12 cellular contexts compared by ENCODE assay signal in the genomic region with DNA sequence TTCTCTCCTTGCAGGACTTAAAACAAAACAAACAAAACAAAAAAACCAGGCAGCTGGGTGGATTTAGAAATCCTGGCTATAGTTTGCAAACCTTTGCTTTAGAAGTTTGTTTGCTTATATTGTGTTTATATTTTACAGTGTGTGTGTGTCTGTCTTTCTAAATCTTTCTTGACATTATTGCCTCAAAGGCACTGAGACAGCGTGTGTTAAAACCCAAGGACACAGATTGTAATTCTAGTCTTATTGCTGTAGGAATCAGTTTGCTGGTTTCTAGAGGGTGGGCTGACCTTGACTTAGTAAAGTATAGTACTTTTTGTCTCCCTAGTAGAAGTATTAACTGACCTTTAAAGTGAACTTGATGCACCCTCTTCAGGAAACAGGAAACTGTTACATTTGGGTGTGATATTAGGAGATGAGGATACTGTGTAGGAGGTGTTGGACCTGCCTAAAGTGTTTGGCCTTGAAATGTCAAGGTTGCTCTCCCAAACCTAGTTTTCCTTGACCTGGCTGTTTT.
A peak's percentile ranks its signal among the peaks of the same experiment; 100 is the strongest.
DNase-seq lines count a peak whose midpoint lies in the region; ATAC-seq and TF ChIP-seq lines count a peak whose summit lies in the region.
"Had no signal": no experiment of that assay in that cellular context is flagged by ENCODE, and none has a peak within 500 bp of the region (broad histone marks: within the 10 kb centered on the region; RNA-seq: fewer than 3 reads in every experiment).

No MANE protein-coding gene starts in this region.

- peaks cover 5% of the 10 kb centered on the region; the same call in 1 of the 3 replicates for H3K36me3 Mint-ChIP-seq in GM23338 (ENCODE audit: low read depth)

- TF ChIP-seq CTCF in A673 (conservative IDR thresholded peaks at IDR 0.05; ENCODE audit: low read depth, low read length) (no peak), GM23338 (conservative IDR thresholded peaks at IDR 0.05; ENCODE audit: low read depth in 2 of 2) (no peak), left ventricle myocardium inferior (IDR thresholded peaks at IDR 0.05; ENCODE audit: borderline replicate concordance) (no peak)

- H3K27me3 Mint-ChIP-seq in GM23338 (ENCODE audit: insufficient read depth, low read depth, poor library complexity): no peaks in the 10 kb centered on the region

- H3F3A ChIP-seq in GM23338 (replicated peaks; ENCODE audit: low read depth): no peaks in the 10 kb centered on the region

- H3K4me3 Mint-ChIP-seq in GM23338: no peak overlapping the region

- DNase-seq in A673 (ENCODE audit: low spot score): no peak
- DNase-seq in GM23338 (ENCODE audit: low spot score): no peak
- DNase-seq in left ventricle myocardium inferior: no peak
- DNase-seq in posterior cingulate gyrus: no peak
- no peak for DNase-seq in T1000 (lab: John Stamatoyannopoulos, UW)
- no peak for DNase-seq in head of caudate nucleus
- DNase-seq: adrenal gland; effector memory CD4-positive, alpha-beta T cell; NCI-H446 had no signal

- H3K27ac ChIP-seq in A673 (ENCODE audit: low read depth, low read length, poor library complexity, severe bottlenecking): peak overlapping the region; percentile 12
- no peak overlapping the region for H3K27ac ChIP-seq in GM23338 (ENCODE audit: low read depth)
- H3K27ac ChIP-seq in left ventricle myocardium inferior (replicated peaks): peak overlapping the region; percentile 21
- H3K27ac ChIP-seq: adrenal gland, thoracic aorta had no signal

- no peaks in the 10 kb centered on the region; the same call in 1 of the 2 replicates for H4K20me1 ChIP-seq in GM23338 (replicated peaks; ENCODE audit: insufficient read depth)

- POLR2A ChIA-PET in A673 (lab: Charles Lee; ENCODE audit: low non-redundant PET): no interaction called here

- CTCF ChIA-PET in A673 (lab: Charles Lee): no interaction called here

- H3K36me3 ChIP-seq in A673 (ENCODE audit: insufficient read depth, low read length, poor library complexity, severe bottlenecking) (peaks cover 13% of the 10 kb centered on the region), GM23338 (ENCODE audit: insufficient read depth) (no peaks in the 10 kb centered on the region), left ventricle myocardium inferior (no peaks in the 10 kb centered on the region)
- H3K36me3 ChIP-seq: adrenal gland, thoracic aorta had no signal

- no peaks in the 10 kb centered on the region for H3K9me3 Mint-ChIP-seq in GM23338

- no peak overlapping the region for H3K4me3 ChIP-seq in A673 (ENCODE audit: low read depth, low read length, poor library complexity, severe bottlenecking)
- no peak overlapping the region for H3K4me3 ChIP-seq in GM23338
- peak overlapping the region; percentile 1 for H3K4me3 ChIP-seq in left ventricle myocardium inferior
- H3K4me3 ChIP-seq: adrenal gland, thoracic aorta had no signal

- H2AFZ ChIP-seq in GM23338: no peak overlapping the region

- H3K27ac Mint-ChIP-seq in GM23338: peak overlapping the region; percentile 61

- ATAC-seq in GM23338 (no peak), SK-N-SH treated with all-trans-retinoic acid at 6 μM for 48 hours (peak; percentile 39; the same call in 1 of the 3 replicates), HG02938 (IDR thresholded peaks at IDR 0.05; ENCODE audit: unreplicated experiment) (no peak)

- no peak overlapping the region for H3K4me2 ChIP-seq in GM23338

- no peaks in the 10 kb centered on the region for H3K27me3 ChIP-seq in A673 (replicated peaks; ENCODE audit: insufficient read depth, low read depth, low read length, poor library complexity)
- no peaks in the 10 kb centered on the region for H3K27me3 ChIP-seq in GM23338 (ENCODE audit: insufficient read depth)
- no peaks in the 10 kb centered on the region for H3K27me3 ChIP-seq in left ventricle myocardium inferior (ENCODE audit: low read depth)
- H3K27me3 ChIP-seq: adrenal gland had no signal

- no peaks in the 10 kb centered on the region for H3K9me2 ChIP-seq in GM23338 (ENCODE audit: insufficient read depth)

- H3K4me1 ChIP-seq in A673 (ENCODE audit: insufficient read depth, low read length, poor library complexity, severe bottlenecking) (peaks cover 56% of the 10 kb centered on the region), GM23338 (ENCODE audit: insufficient read depth) (peaks cover 30% of the 10 kb centered on the region), left ventricle myocardium inferior (peaks cover 55% of the 10 kb centered on the region)

- H3K79me2 ChIP-seq in GM23338 (replicated peaks; ENCODE audit: insufficient read depth): peaks cover 89% of the 10 kb centered on the region

- intact Hi-C loops in A673 (cut with micrococcal nuclease; ENCODE audit: unreplicated experiment) (loop anchor here (5.0 kb wide), 1 partner anchor 172 kb away; no protein-coding TSS in a partner anchor), left ventricle myocardium inferior (cut with micrococcal nuclease) (no loop called here), posterior cingulate gyrus (cut with DNase I) (no loop called here), head of caudate nucleus (cut with DNase I) (no loop called here)

- H3K9me3 ChIP-seq in A673 (ENCODE audit: low read depth, low read length, poor library complexity, severe bottlenecking): no peaks in the 10 kb centered on the region
- H3K9me3 ChIP-seq in left ventricle myocardium inferior (replicated peaks): no peaks in the 10 kb centered on the region
- H3K9me3 ChIP-seq: adrenal gland, thoracic aorta had no signal

- H3K4me1 Mint-ChIP-seq in GM23338: peaks cover 30% of the 10 kb centered on the region

- no TSS peak for BruUV-seq in A673 (replicated peaks; lab: Mats Ljungman, UMichigan)

TF ChIP-seq in GM23338, 12 proteins besides CTCF, POLR2A, EP300 and RAD21 (continues in another document):
- TF ChIP-seq ZNF331 (CRISPR knock-in tag; IDR thresholded peaks at IDR 0.05; ENCODE audit: low read depth): no peak
- no peak for TF ChIP-seq CREB1 (CRISPR knock-in tag; IDR thresholded peaks at IDR 0.05; ENCODE audit: low read depth)
- no peak for TF ChIP-seq NANOG (IDR thresholded peaks at IDR 0.05; ENCODE audit: borderline replicate concordance)
- TF ChIP-seq EZH2phosphoT487 (IDR thresholded peaks at IDR 0.05; ENCODE audit: unreplicated experiment): no peak
- TF ChIP-seq EZH2 (IDR thresholded peaks at IDR 0.05; ENCODE audit: low read depth, unreplicated experiment): no peak
- no peak for TF ChIP-seq JUNB (IDR thresholded peaks at IDR 0.05; ENCODE audit: unreplicated experiment)

TF ChIP-seq in SK-N-SH treated with all-trans-retinoic acid at 6 μM for 48 hours, 23 proteins besides CTCF, POLR2A, EP300 and RAD21:
- TF ChIP-seq ZFP3 (CRISPR knock-in tag; IDR thresholded peaks at IDR 0.05) (no peak), ARNTL (CRISPR knock-in tag; IDR thresholded peaks at IDR 0.05; ENCODE audit: borderline replicate concordance, low read depth) (no peak), ZFP30 (CRISPR knock-in tag; IDR thresholded peaks at IDR 0.05) (no peak), ISL1 (CRISPR knock-in tag; IDR thresholded peaks at IDR 0.05) (no peak), ZC3H10 (CRISPR knock-in tag; IDR thresholded peaks at IDR 0.05) (no peak), GLIS3 (CRISPR knock-in tag; IDR thresholded peaks at IDR 0.05) (no peak), SNAI2 (CRISPR knock-in tag; IDR thresholded peaks at IDR 0.05) (no peak), ESRRG (CRISPR knock-in tag; IDR thresholded peaks at IDR 0.05) (no peak), CSDC2 (CRISPR knock-in tag; IDR thresholded peaks at IDR 0.05) (no peak), PPARA (CRISPR knock-in tag; IDR thresholded peaks at IDR 0.05; ENCODE audit: borderline replicate concordance) (no peak), CREB5 (CRISPR knock-in tag; IDR thresholded peaks at IDR 0.05; ENCODE audit: low read depth) (no peak), BACH2 (CRISPR knock-in tag; IDR thresholded peaks at IDR 0.05; ENCODE audit: borderline replicate concordance) (no peak), ZNF70 (CRISPR knock-in tag; IDR thresholded peaks at IDR 0.05) (no peak), OSR1 (CRISPR knock-in tag; IDR thresholded peaks at IDR 0.05) (no peak)
- TF ChIP-seq, protein P1, sequence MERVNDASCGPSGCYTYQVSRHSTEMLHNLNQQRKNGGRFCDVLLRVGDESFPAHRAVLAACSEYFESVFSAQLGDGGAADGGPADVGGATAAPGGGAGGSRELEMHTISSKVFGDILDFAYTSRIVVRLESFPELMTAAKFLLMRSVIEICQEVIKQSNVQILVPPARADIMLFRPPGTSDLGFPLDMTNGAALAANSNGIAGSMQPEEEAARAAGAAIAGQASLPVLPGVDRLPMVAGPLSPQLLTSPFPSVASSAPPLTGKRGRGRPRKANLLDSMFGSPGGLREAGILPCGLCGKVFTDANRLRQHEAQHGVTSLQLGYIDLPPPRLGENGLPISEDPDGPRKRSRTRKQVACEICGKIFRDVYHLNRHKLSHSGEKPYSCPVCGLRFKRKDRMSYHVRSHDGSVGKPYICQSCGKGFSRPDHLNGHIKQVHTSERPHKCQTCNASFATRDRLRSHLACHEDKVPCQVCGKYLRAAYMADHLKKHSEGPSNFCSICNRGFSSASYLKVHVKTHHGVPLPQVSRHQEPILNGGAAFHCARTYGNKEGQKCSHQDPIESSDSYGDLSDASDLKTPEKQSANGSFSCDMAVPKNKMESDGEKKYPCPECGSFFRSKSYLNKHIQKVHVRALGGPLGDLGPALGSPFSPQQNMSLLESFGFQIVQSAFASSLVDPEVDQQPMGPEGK (CRISPR knock-in tag; IDR thresholded peaks at IDR 0.05; ENCODE audit: borderline replicate concordance): no peak
TF ChIP-seq in SK-N-SH treated with all-trans-retinoic acid at 6 μM for 48 hours: peak in this region for 0.
